25 cellular contexts compared by ENCODE assay signal in genomic region chr7:40175725-40176510, GRCh38. TPM values are rescaled to one million over a fixed set of nuclear protein-coding genes. Genes with fewer than 3 reads are reported as not detected.
DNase-seq lines count a peak whose midpoint lies in the region; ATAC-seq, FAIRE-seq and TF ChIP-seq lines count a peak whose summit lies in the region.
"Had no signal": no experiment of that assay in that cellular context is flagged by ENCODE, and none has a peak within 500 bp of the region (broad histone marks: within the 10 kb centered on the region; RNA-seq: fewer than 3 reads in every experiment).

No MANE protein-coding gene starts in this region.

- no peak overlapping the region for H3K4me3 ChIP-seq in lower lobe of right lung
- H3K4me3 ChIP-seq: GM12878, pancreas, right atrium auricular region, SJSA1 had no signal

- no peaks in the 10 kb centered on the region for H3K27me3 ChIP-seq in lower lobe of right lung (ENCODE audit: low read depth)
- H3K27me3 ChIP-seq: pancreas, right atrium auricular region, SJSA1 had no signal

- no peak overlapping the region for H3K4me3 Mint-ChIP-seq in activated CD8-positive, alpha-beta memory T cell treated with anti-CD3 and anti-CD28 coated beads, Interleukin-2, amount 10 ng/mL, durations not matched to agents 7 days and 5 days
- H3K4me3 Mint-ChIP-seq: activated naive CD8-positive, alpha-beta T cell treated with anti-CD3 and anti-CD28 coated beads for 36 hours; CD14-positive monocyte; natural killer cell treated with Interleukin-12 subunit alpha and Interleukin-12 subunit beta and Interleukin-15 and Interleukin-18, amount 100 ng/mL, for 72 hours had no signal

- CTCF ChIA-PET in activated CD8-positive, alpha-beta memory T cell treated with anti-CD3 and anti-CD28 coated beads, Interleukin-2, amount 10 ng/mL, durations not matched to agents 7 days and 5 days (lab: Charles Lee) = no interaction called here

- no peak overlapping the region for H3K27ac Mint-ChIP-seq in activated CD8-positive, alpha-beta memory T cell treated with anti-CD3 and anti-CD28 coated beads, Interleukin-2, amount 10 ng/mL, durations not matched to agents 7 days and 5 days
- H3K27ac Mint-ChIP-seq: activated naive CD8-positive, alpha-beta T cell treated with anti-CD3 and anti-CD28 coated beads for 36 hours; activated T-helper 2 cell treated with anti-CD3 and anti-CD28 coated beads, Interferon-gamma antibody, Interleukin-2, Interleukin-4, amounts not matched to agents 10 μg/mL and 5 μg/mL and 100 μg/mL, durations not matched to agents 14 hours and 24 hours and 36 hours; natural killer cell treated with Interleukin-12 subunit alpha and Interleukin-12 subunit beta and Interleukin-15 and Interleukin-18, amount 100 ng/mL, for 72 hours had no signal

- TF ChIP-seq CTCF in lower lobe of right lung (IDR thresholded peaks at IDR 0.05) = no peak

- ATAC-seq in GM21786 (IDR thresholded peaks at IDR 0.05; ENCODE audit: unreplicated experiment) (no peak), lower lobe of right lung (no peak)
- ATAC-seq in activated CD8-positive, alpha-beta memory T cell treated with anti-CD3 and anti-CD28 coated beads, Interleukin-2, amount 10 ng/mL, durations not matched to agents 7 days and 5 days = no peak
- ATAC-seq: GM12878; natural killer cell treated with Interleukin-12 subunit alpha and Interleukin-12 subunit beta and Interleukin-15 and Interleukin-18, amount 100 ng/mL, for 72 hours had no signal

- no peaks in the 10 kb centered on the region for H3K9me3 Mint-ChIP-seq in activated CD8-positive, alpha-beta memory T cell treated with anti-CD3 and anti-CD28 coated beads, Interleukin-2, amount 10 ng/mL, durations not matched to agents 7 days and 5 days (ENCODE audit: low read depth)
- H3K9me3 Mint-ChIP-seq: activated naive CD8-positive, alpha-beta T cell treated with anti-CD3 and anti-CD28 coated beads for 36 hours; activated T-helper 2 cell treated with anti-CD3 and anti-CD28 coated beads, Interferon-gamma antibody, Interleukin-2, Interleukin-4, amounts not matched to agents 10 μg/mL and 5 μg/mL and 100 μg/mL, durations not matched to agents 14 hours and 24 hours and 36 hours; natural killer cell treated with Interleukin-12 subunit alpha and Interleukin-12 subunit beta and Interleukin-15 and Interleukin-18, amount 100 ng/mL, for 72 hours had no signal

- no peaks in the 10 kb centered on the region for H3K4me1 Mint-ChIP-seq in activated CD8-positive, alpha-beta memory T cell treated with anti-CD3 and anti-CD28 coated beads, Interleukin-2, amount 10 ng/mL, durations not matched to agents 7 days and 5 days
- H3K4me1 Mint-ChIP-seq: activated naive CD8-positive, alpha-beta T cell treated with anti-CD3 and anti-CD28 coated beads for 36 hours; CD14-positive monocyte had no signal

- intact Hi-C loops in lower lobe of right lung (cut with DNase I) = no loop called here

- H3K9me3 ChIP-seq in lower lobe of right lung = no peaks in the 10 kb centered on the region
- H3K9me3 ChIP-seq: pancreas, right atrium auricular region, SJSA1 had no signal

- DNase-seq in A172 (ENCODE audit: low spot score) (peak; percentile 31), GM03348 (ENCODE audit: low spot score) (peak; percentile 33), RCC 7860 (ENCODE audit: low spot score) (peak; percentile 25), fibroblast of gingiva (ENCODE audit: low read depth) (peak; percentile 11), lower lobe of right lung (no peak), NCI-H2227 (lab: John Stamatoyannopoulos, UW; ENCODE audit: unreplicated experiment) (no peak)
- no peak for DNase-seq in activated CD8-positive, alpha-beta memory T cell treated with anti-CD3 and anti-CD28 coated beads, Interleukin-2, amount 10 ng/mL, durations not matched to agents 7 days and 5 days
- DNase-seq: 8988T; activated CD8-positive, alpha-beta memory T cell treated with anti-CD3 and anti-CD28 coated beads, Interleukin-2, amount 50 U/mL, for 48 hours; activated naive CD8-positive, alpha-beta T cell treated with anti-CD3 and anti-CD28 coated beads for 36 hours; cortex of kidney; GDM1; head of caudate nucleus; NCI-H2107; NCI-H526 had no signal

- FAIRE-seq in RCC 7860 (lab: Jason Lieb, UNC) = no peak
- FAIRE-seq: bronchial epithelial cell, GM12878, pancreas had no signal

- no peaks in the 10 kb centered on the region for H3K4me1 ChIP-seq in lower lobe of right lung
- H3K4me1 ChIP-seq: pancreas, right atrium auricular region, SJSA1 had no signal

- H3K27ac ChIP-seq in lower lobe of right lung = no peak overlapping the region
- H3K27ac ChIP-seq: pancreas, right atrium auricular region, SJSA1 had no signal

- no peaks in the 10 kb centered on the region for H3K36me3 ChIP-seq in lower lobe of right lung
- H3K36me3 ChIP-seq: pancreas, right atrium auricular region, SJSA1 had no signal

- no peaks in the 10 kb centered on the region for H3K27me3 Mint-ChIP-seq in activated CD8-positive, alpha-beta memory T cell treated with anti-CD3 and anti-CD28 coated beads, Interleukin-2, amount 10 ng/mL, durations not matched to agents 7 days and 5 days
- H3K27me3 Mint-ChIP-seq: activated naive CD8-positive, alpha-beta T cell treated with anti-CD3 and anti-CD28 coated beads for 36 hours had no signal

- no peaks in the 10 kb centered on the region for H3K36me3 Mint-ChIP-seq in activated CD8-positive, alpha-beta memory T cell treated with anti-CD3 and anti-CD28 coated beads, Interleukin-2, amount 10 ng/mL, durations not matched to agents 7 days and 5 days
- H3K36me3 Mint-ChIP-seq: activated naive CD8-positive, alpha-beta T cell treated with anti-CD3 and anti-CD28 coated beads for 36 hours; CD14-positive monocyte; natural killer cell treated with Interleukin-12 subunit alpha and Interleukin-12 subunit beta and Interleukin-15 and Interleukin-18, amount 100 ng/mL, for 72 hours had no signal

RNA-seq across cellular contexts. Expression of gene SUGCT, which starts 41.1 kb away (rescaled TPM):
- 3.3 and 4.6 TPM in 2 replicates for total RNA-seq in A172 (2014; rRNA removed; shearing (Covaris generic))
- 1.7 TPM for total RNA-seq in lower lobe of right lung
- total RNA-seq in activated CD8-positive, alpha-beta memory T cell treated with anti-CD3 and anti-CD28 coated beads, Interleukin-2, amount 10 ng/mL, durations not matched to agents 7 days and 5 days = under 1 TPM; 0.21 to 0.61 TPM
- total RNA-seq: T-helper 2 cell treated with Interferon-gamma antibody and Interleukin-4, amounts not matched to agents 100 ng/mL and 5 ng/mL, for 36 hours had no signal

RNA-seq across cellular contexts. Expression of gene MPLKIP, which starts 41.5 kb away (rescaled TPM):
- 59.9 and 68.5 TPM in 2 replicates for total RNA-seq in A172 (2014; rRNA removed; shearing (Covaris generic))
- 28.5 TPM for total RNA-seq in lower lobe of right lung
- total RNA-seq in activated CD8-positive, alpha-beta memory T cell treated with anti-CD3 and anti-CD28 coated beads, Interleukin-2, amount 10 ng/mL, durations not matched to agents 7 days and 5 days = 10 to 100 TPM; 36.1 to 38.9 TPM

Comparison
In these comparisons a context has a peak if more than half of its experiments do, and no peak if none do; other contexts are left out.
1. DNase-seq: peak in A172 (single experiment), GM03348 (single experiment), RCC 7860 (single experiment) and fibroblast of gingiva (single experiment); none in lower lobe of right lung (single experiment), NCI-H2227 (single experiment) and activated CD8-positive, alpha-beta memory T cell treated with anti-CD3 and anti-CD28 coated beads, Interleukin-2, amount 10 ng/mL, durations not matched to agents 7 days and 5 days (single experiment).